ENCODE assay signal across 1 cellular context in the genomic region with DNA sequence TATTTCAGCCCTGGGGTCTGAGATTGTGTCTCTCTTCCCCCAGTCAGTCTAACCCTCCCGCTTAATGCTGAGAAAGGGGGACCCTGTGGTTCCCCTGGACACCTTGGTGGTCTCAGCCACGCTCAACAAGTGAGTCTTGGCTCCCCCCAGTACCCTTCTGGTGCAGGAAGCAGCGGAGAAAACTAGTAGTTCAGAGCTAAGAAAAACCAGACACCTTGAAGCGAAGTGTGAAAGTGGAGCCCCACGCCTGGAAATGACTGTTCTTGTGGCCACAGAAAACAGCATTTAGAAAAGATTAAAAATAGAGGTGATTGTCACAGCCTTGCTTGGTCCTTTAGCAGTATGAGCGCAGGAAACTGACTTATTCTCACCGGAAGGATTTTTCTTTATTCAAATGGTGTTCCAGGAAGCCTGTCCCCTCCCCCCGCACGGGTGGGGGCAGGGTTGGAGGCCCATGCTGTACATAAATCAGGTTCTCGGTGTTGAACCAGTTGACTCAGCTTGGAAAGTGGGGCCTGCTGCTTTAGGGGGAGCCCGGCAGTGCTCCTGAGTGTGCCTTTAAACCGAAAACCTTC.
TF ChIP-seq lines count a peak whose summit lies in the region.

No MANE protein-coding gene starts in this region.

TF ChIP-seq in GM12878, 131 proteins besides CTCF, POLR2A, EP300 and RAD21 (continued from another document):
- TF ChIP-seq, protein P1, sequence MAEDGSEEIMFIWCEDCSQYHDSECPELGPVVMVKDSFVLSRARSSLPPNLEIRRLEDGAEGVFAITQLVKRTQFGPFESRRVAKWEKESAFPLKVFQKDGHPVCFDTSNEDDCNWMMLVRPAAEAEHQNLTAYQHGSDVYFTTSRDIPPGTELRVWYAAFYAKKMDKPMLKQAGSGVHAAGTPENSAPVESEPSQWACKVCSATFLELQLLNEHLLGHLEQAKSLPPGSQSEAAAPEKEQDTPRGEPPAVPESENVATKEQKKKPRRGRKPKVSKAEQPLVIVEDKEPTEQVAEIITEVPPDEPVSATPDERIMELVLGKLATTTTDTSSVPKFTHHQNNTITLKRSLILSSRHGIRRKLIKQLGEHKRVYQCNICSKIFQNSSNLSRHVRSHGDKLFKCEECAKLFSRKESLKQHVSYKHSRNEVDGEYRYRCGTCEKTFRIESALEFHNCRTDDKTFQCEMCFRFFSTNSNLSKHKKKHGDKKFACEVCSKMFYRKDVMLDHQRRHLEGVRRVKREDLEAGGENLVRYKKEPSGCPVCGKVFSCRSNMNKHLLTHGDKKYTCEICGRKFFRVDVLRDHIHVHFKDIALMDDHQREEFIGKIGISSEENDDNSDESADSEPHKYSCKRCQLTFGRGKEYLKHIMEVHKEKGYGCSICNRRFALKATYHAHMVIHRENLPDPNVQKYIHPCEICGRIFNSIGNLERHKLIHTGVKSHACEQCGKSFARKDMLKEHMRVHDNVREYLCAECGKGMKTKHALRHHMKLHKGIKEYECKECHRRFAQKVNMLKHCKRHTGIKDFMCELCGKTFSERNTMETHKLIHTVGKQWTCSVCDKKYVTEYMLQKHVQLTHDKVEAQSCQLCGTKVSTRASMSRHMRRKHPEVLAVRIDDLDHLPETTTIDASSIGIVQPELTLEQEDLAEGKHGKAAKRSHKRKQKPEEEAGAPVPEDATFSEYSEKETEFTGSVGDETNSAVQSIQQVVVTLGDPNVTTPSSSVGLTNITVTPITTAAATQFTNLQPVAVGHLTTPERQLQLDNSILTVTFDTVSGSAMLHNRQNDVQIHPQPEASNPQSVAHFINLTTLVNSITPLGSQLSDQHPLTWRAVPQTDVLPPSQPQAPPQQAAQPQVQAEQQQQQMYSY (CRISPR knock-in tag; IDR thresholded peaks at IDR 0.05): no peak
- TF ChIP-seq ZNF217 (IDR thresholded peaks at IDR 0.05) (no peak), FOXM1 (IDR thresholded peaks at IDR 0.05; ENCODE audit: low read depth, low read length) (no peak), TCF3 (IDR thresholded peaks at IDR 0.05; ENCODE audit: borderline replicate concordance, insufficient read depth, low read depth, low read length) (peak; percentile 61; the same call in 1 of the 2 replicates), POU2F2 (IDR thresholded peaks at IDR 0.05; ENCODE audit: borderline replicate concordance, low read depth, low read length) (peak; percentile 91), NFYA (IDR thresholded peaks at IDR 0.05; ENCODE audit: borderline replicate concordance, low read depth, low read length) (no peak), ATF7 (IDR thresholded peaks at IDR 0.05; ENCODE audit: low read depth) (peak; percentile 46; the same call in 1 of the 2 replicates), BHLHE40 (IDR thresholded peaks at IDR 0.05; ENCODE audit: borderline replicate concordance in 1 of 2, low read depth in 2 of 2, low read length in 1 of 2) (peak; percentile 51 to 70; a peak in 3 of 4 replicates), RUNX3 (IDR thresholded peaks at IDR 0.05; ENCODE audit: low read length) (no peak), CHD2 (IDR thresholded peaks at IDR 0.05; ENCODE audit: borderline replicate concordance, low read depth, low read length) (peak; percentile 96), ZZZ3 (IDR thresholded peaks at IDR 0.05; ENCODE audit: control insufficient read depth, insufficient read length, low read depth) (no peak), JUND (IDR thresholded peaks at IDR 0.05; ENCODE audit: low read depth, low read length) (peak; percentile 47), LARP7 (IDR thresholded peaks at IDR 0.05) (no peak; the same call in 1 of the 2 replicates), EED (IDR thresholded peaks at IDR 0.05; ENCODE audit: low read depth) (peak; percentile 68), IRF4 (IDR thresholded peaks at IDR 0.05; ENCODE audit: low read depth, low read length) (peak; percentile 62; the same call in 1 of the 2 replicates), MXI1 (IDR thresholded peaks at IDR 0.05; ENCODE audit: low read depth, low read length) (peak; percentile 80; the same call in 1 of the 2 replicates)
- TF ChIP-seq, protein P2, sequence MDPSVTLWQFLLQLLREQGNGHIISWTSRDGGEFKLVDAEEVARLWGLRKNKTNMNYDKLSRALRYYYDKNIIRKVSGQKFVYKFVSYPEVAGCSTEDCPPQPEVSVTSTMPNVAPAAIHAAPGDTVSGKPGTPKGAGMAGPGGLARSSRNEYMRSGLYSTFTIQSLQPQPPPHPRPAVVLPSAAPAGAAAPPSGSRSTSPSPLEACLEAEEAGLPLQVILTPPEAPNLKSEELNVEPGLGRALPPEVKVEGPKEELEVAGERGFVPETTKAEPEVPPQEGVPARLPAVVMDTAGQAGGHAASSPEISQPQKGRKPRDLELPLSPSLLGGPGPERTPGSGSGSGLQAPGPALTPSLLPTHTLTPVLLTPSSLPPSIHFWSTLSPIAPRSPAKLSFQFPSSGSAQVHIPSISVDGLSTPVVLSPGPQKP (IDR thresholded peaks at IDR 0.05; ENCODE audit: low read depth, low read length): 0 out of 2 replicates have a peak, but pooled peaks have one; percentile 52
- TF ChIP-seq, protein P3, sequence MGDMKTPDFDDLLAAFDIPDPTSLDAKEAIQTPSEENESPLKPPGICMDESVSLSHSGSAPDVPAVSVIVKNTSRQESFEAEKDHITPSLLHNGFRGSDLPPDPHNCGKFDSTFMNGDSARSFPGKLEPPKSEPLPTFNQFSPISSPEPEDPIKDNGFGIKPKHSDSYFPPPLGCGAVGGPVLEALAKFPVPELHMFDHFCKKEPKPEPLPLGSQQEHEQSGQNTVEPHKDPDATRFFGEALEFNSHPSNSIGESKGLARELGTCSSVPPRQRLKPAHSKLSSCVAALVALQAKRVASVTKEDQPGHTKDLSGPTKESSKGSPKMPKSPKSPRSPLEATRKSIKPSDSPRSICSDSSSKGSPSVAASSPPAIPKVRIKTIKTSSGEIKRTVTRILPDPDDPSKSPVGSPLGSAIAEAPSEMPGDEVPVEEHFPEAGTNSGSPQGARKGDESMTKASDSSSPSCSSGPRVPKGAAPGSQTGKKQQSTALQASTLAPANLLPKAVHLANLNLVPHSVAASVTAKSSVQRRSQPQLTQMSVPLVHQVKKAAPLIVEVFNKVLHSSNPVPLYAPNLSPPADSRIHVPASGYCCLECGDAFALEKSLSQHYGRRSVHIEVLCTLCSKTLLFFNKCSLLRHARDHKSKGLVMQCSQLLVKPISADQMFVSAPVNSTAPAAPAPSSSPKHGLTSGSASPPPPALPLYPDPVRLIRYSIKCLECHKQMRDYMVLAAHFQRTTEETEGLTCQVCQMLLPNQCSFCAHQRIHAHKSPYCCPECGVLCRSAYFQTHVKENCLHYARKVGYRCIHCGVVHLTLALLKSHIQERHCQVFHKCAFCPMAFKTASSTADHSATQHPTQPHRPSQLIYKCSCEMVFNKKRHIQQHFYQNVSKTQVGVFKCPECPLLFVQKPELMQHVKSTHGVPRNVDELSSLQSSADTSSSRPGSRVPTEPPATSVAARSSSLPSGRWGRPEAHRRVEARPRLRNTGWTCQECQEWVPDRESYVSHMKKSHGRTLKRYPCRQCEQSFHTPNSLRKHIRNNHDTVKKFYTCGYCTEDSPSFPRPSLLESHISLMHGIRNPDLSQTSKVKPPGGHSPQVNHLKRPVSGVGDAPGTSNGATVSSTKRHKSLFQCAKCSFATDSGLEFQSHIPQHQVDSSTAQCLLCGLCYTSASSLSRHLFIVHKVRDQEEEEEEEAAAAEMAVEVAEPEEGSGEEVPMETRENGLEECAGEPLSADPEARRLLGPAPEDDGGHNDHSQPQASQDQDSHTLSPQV (IDR thresholded peaks at IDR 0.05): no peak
TF ChIP-seq in GM12878: peak in this region for 41.
